ENCODE assay signal across 9 cellular contexts in genomic region chr1:86155061-86155806, GRCh38. TPM values are rescaled to one million over a fixed set of nuclear protein-coding genes. Genes with fewer than 3 reads are reported as not detected.
DNase-seq lines count a peak whose midpoint lies in the region; ATAC-seq, FAIRE-seq and TF ChIP-seq lines count a peak whose summit lies in the region.
"Had no signal": no experiment of that assay in that cellular context is flagged by ENCODE, and none has a peak within 500 bp of the region (broad histone marks: within the 10 kb centered on the region; RNA-seq: fewer than 3 reads in every experiment).

No MANE protein-coding gene starts in this region.

- no peaks in the 10 kb centered on the region for H3K9me3 Mint-ChIP-seq in T-cell

- ATAC-seq in SK-N-SH treated with all-trans-retinoic acid at 6 μM for 48 hours (peak; percentile 48), heart left ventricle (peak; percentile 28 to 74 (median 68)), HG03159 (IDR thresholded peaks at IDR 0.05; ENCODE audit: unreplicated experiment) (no peak), T-cell (replicated peaks in 1 of 4) (no peak)

- H3K4me1 ChIP-seq in heart left ventricle (peaks cover 0 to 26% (median 5%) of the 10 kb centered on the region in 12 donors), parathyroid adenoma (no peaks in the 10 kb centered on the region)

- H3K4me1 Mint-ChIP-seq in T-cell = peaks cover 0 to 9% (median 6%) of the 10 kb centered on the region in 3 donors

- H3K9me3 ChIP-seq in heart left ventricle (no peaks in the 10 kb centered on the region), parathyroid adenoma (ENCODE audit: control insufficient read depth, low read length) (no peaks in the 10 kb centered on the region)

- H3K79me2 ChIP-seq in parathyroid adenoma = no peaks in the 10 kb centered on the region

- H3K4me3 Mint-ChIP-seq in T-cell = no peak overlapping the region

- TF ChIP-seq POLR2A in heart left ventricle (IDR thresholded peaks at IDR 0.05) = no peak

- TF ChIP-seq CTCF in heart left ventricle (IDR thresholded peaks at IDR 0.05) = no peak
- no peak for TF ChIP-seq CTCF in parathyroid adenoma (IDR thresholded peaks at IDR 0.05)

- no peak overlapping the region for H2AFZ ChIP-seq in parathyroid adenoma

- DNase-seq in CD1c-positive myeloid dendritic cell (ENCODE audit: extremely low spot score) (peak; percentile 46), heart left ventricle (peak; percentile 16 to 61 (median 37)), HTR-8/SVneo (ENCODE audit: insufficient read length, low spot score) (no peak), T-cell (no peak), NAMALWA (ENCODE audit: low spot score) (no peak)
- DNase-seq: activated CD4-positive, CD25-positive, alpha-beta regulatory T cell had no signal

- H3K4me3 ChIP-seq in heart left ventricle (peak overlapping the region in 11 of 12 donors; percentile 33 to 61 (median 45)), parathyroid adenoma (ENCODE audit: low read depth, low read length) (peak overlapping the region; percentile 54)

- H3K9ac ChIP-seq in parathyroid adenoma = no peak overlapping the region

- WGBS in heart left ventricle, 4 donors = 1 to 5% (median 4%) methylated on average over 20 to 42 of the region's 42 CpGs

- H3K4me2 ChIP-seq in parathyroid adenoma (ENCODE audit: low read length) = peak overlapping the region; percentile 79

- FAIRE-seq in HTR-8/SVneo (lab: Jason Lieb, UNC) = no peak

- H3K27me3 Mint-ChIP-seq in T-cell = peaks cover 31 to 32% of the 10 kb centered on the region in 2 donors

- peak overlapping the region in 3 of 12 donors; percentile 63 to 75 (median 75) for H3K27ac ChIP-seq in heart left ventricle
- no peak overlapping the region for H3K27ac ChIP-seq in parathyroid adenoma

- no peak overlapping the region for H3K27ac Mint-ChIP-seq in T-cell

- H3K36me3 ChIP-seq in heart left ventricle (no peaks in the 10 kb centered on the region), parathyroid adenoma (ENCODE audit: control insufficient read depth, insufficient read depth, low read length) (no peaks in the 10 kb centered on the region)

- intact Hi-C loops in heart left ventricle (cut with DNase I) = no loop called here

- no peaks in the 10 kb centered on the region for H3K36me3 Mint-ChIP-seq in T-cell

- POLR2A ChIA-PET in T-cell (lab: Charles Lee) = no interaction called here

- CTCF ChIA-PET in T-cell (lab: Charles Lee) = no interaction called here

- H3K27me3 ChIP-seq in heart left ventricle = peaks cover 3 to 46% (median 21%) of the 10 kb centered on the region in 9 donors
- no peaks in the 10 kb centered on the region for H3K27me3 ChIP-seq in parathyroid adenoma (ENCODE audit: control insufficient read depth, insufficient read depth, low read length)

TF ChIP-seq in SK-N-SH treated with all-trans-retinoic acid at 6 μM for 48 hours, 23 proteins besides CTCF, POLR2A, EP300 and RAD21:
- TF ChIP-seq BACH2 (CRISPR knock-in tag; IDR thresholded peaks at IDR 0.05; ENCODE audit: borderline replicate concordance) (no peak), ARNTL (CRISPR knock-in tag; IDR thresholded peaks at IDR 0.05; ENCODE audit: borderline replicate concordance, low read depth) (no peak), ISL1 (CRISPR knock-in tag; IDR thresholded peaks at IDR 0.05) (no peak), GLIS3 (CRISPR knock-in tag; IDR thresholded peaks at IDR 0.05) (no peak), CREB5 (CRISPR knock-in tag; IDR thresholded peaks at IDR 0.05; ENCODE audit: low read depth) (no peak)
- TF ChIP-seq, protein P1, sequence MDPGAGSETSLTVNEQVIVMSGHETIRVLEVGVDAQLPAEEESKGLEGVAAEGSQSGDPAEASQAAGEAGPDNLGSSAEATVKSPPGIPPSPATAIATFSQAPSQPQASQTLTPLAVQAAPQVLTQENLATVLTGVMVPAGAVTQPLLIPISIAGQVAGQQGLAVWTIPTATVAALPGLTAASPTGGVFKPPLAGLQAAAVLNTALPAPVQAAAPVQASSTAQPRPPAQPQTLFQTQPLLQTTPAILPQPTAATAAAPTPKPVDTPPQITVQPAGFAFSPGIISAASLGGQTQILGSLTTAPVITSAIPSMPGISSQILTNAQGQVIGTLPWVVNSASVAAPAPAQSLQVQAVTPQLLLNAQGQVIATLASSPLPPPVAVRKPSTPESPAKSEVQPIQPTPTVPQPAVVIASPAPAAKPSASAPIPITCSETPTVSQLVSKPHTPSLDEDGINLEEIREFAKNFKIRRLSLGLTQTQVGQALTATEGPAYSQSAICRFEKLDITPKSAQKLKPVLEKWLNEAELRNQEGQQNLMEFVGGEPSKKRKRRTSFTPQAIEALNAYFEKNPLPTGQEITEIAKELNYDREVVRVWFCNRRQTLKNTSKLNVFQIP (CRISPR knock-in tag; IDR thresholded peaks at IDR 0.05; ENCODE audit: borderline replicate concordance, low read depth) = no peak

RNA-seq across cellular contexts. Expression of gene COL24A1, which starts 1.3 kb away (rescaled TPM):
- 1 to 10 TPM in 3 of 9 donors, under 1 TPM in 6; 0.16 to 2.8 (median 0.47) TPM for total RNA-seq in heart left ventricle
- polyA plus RNA-seq in heart left ventricle = under 1 TPM; 0.07 to 0.23 TPM
- under 1 TPM; 0.06 to 0.40 (median 0.25) TPM for total RNA-seq in T-cell

Comparison
In these comparisons a context has a peak if more than half of its experiments do, and no peak if none do; other contexts are left out.
1. DNase-seq: peak in CD1c-positive myeloid dendritic cell (single experiment) and heart left ventricle (5 of 5); none in HTR-8/SVneo (single experiment), T-cell (0 of 34) and NAMALWA (single experiment).
2. ATAC-seq: peak in SK-N-SH treated with all-trans-retinoic acid at 6 μM for 48 hours (single experiment) and heart left ventricle (4 of 4); none in HG03159 (single experiment) and T-cell (0 of 4).